In the genomic region with DNA sequence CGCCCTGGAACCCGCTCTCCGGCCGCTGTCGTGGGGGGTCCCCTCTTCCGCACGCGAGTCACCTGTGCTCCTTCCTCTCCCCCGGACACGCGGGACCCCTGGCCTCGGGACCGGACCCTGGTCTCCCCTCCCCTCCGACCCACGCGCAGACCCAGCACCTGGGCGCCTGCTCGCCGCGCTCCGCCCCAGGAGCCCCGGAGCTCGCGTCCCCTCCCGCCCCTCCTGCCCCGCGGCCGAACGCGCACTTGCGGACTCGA, we compare ENCODE assay signal across 8 cellular contexts. TPM values are rescaled to one million over a fixed set of nuclear protein-coding genes. Genes with fewer than 3 reads are reported as not detected.
DNase-seq lines count a peak whose midpoint lies in the region; ATAC-seq and TF ChIP-seq lines count a peak whose summit lies in the region.

No MANE protein-coding gene starts in this region.

- H3K4me2 ChIP-seq in mesenchymal stem cell (ENCODE audit: low read length, poor library complexity, severe bottlenecking): peak overlapping the region; percentile 99

- WGBS in mesenchymal stem cell: 6% methylated on average over 28 of the region's 32 CpGs
- 0% methylated on average over 10 of the region's 32 CpGs; no CpG with 5 or more reads in 1 of the 2 donors for WGBS in transverse colon (ENCODE audit: low coverage in 1 of 2), 2 donors

- H3K27ac Mint-ChIP-seq in MCF 10A (ENCODE audit: low read depth, unreplicated experiment): no peak overlapping the region
- no peak overlapping the region for H3K27ac Mint-ChIP-seq in T-helper 2 cell treated with Interferon-gamma antibody and Interleukin-4, amounts not matched to agents 5 μg/mL and 100 μg/mL, for 36 hours

- H2BK120ac ChIP-seq in mesenchymal stem cell (ENCODE audit: low read depth, low read length): no peak overlapping the region

- no peak overlapping the region for H4K8ac ChIP-seq in mesenchymal stem cell (ENCODE audit: low read length)

- H3K4me1 ChIP-seq in mesenchymal stem cell (ENCODE audit: control insufficient read depth, insufficient read depth, low read depth, low read length) (peaks cover 24% of the 10 kb centered on the region), transverse colon (peaks cover 10 to 34% (median 30%) of the 10 kb centered on the region in 4 donors)

- no peak overlapping the region for H3K23ac ChIP-seq in mesenchymal stem cell (ENCODE audit: low read length in 2 of 2)

- TF ChIP-seq EP300 in transverse colon (IDR thresholded peaks at IDR 0.05; ENCODE audit: low read depth): no peak

- in situ Hi-C loops in transverse colon (cut with MboI; ENCODE audit: low pct_ligation_motif_present in 1 of 4, low pct_unique_long_range_greater_than_20kb in 1 of 4, low sequenced_read_pairs in 3 of 4): no loop called here

- H3K9ac ChIP-seq in mesenchymal stem cell (ENCODE audit: low read length): peak overlapping the region; percentile 49

- peaks cover 15% of the 10 kb centered on the region for H3K79me1 ChIP-seq in mesenchymal stem cell (replicated peaks; ENCODE audit: low read length, poor library complexity, severe bottlenecking)

- POLR2A ChIA-PET in MCF 10A (lab: Yijun Ruan, JAX): interaction anchor here (0.5 to 2.5 kb wide), 4 partner anchors 11 to 427 kb away, joined by 3 to 11 read pairs (median 4); partner anchors contain the start of gene FN3KRP

- H2BK5ac ChIP-seq in mesenchymal stem cell (ENCODE audit: low read depth, low read length, poor library complexity, severe bottlenecking): no peak overlapping the region

- no peak for TF ChIP-seq POLR2A in transverse colon (IDR thresholded peaks at IDR 0.05)

- H3K18ac ChIP-seq in mesenchymal stem cell (ENCODE audit: low read depth in 1 of 2, low read length in 2 of 2): peak overlapping the region in 1 of 2 experiments; percentile 49

- H2AFZ ChIP-seq in mesenchymal stem cell (ENCODE audit: low read depth, low read length): no peak overlapping the region

- H3K27me3 ChIP-seq in mesenchymal stem cell (ENCODE audit: control insufficient read depth in 1 of 2, insufficient read depth in 1 of 2, low read length in 2 of 2) (peaks cover 0 to 6% of the 10 kb centered on the region in 2 experiments), transverse colon (no peaks in the 10 kb centered on the region)

- H3K36me3 ChIP-seq in mesenchymal stem cell (ENCODE audit: control insufficient read depth in 1 of 2, insufficient read depth in 2 of 2, low read depth in 1 of 2, low read length in 2 of 2): peaks cover 0 to 10% of the 10 kb centered on the region in 2 experiments
- H3K36me3 ChIP-seq in transverse colon: no peaks in the 10 kb centered on the region

- intact Hi-C loops in MCF 10A (cut with micrococcal nuclease) (loop anchor here (5.0 kb wide), 1 partner anchor 50 kb away; the partner anchor contains the start of gene WDR45B), transverse colon (cut with DNase I; ENCODE audit: low total_unique reads) (no loop called here)

- CTCF ChIA-PET in MCF 10A (lab: Yijun Ruan, JAX): interaction anchor here (0.7 kb wide), 1 partner anchor 78 kb away, joined by 3 read pairs; no protein-coding TSS in a partner anchor

- no peak overlapping the region for H2BK15ac ChIP-seq in mesenchymal stem cell (ENCODE audit: low read depth, poor library complexity, severe bottlenecking)

- H3K14ac ChIP-seq in mesenchymal stem cell (ENCODE audit: low read length in 2 of 2): no peak overlapping the region

- ATAC-seq in activated T-cell treated with anti-CD3 and anti-CD28 coated beads, Interleukin-2, amount 50 U/mL, for 4 hours: no peak
- no peak for ATAC-seq in GM19463 (IDR thresholded peaks at IDR 0.05; ENCODE audit: unreplicated experiment)

- no peak for DNase-seq in activated T-cell treated with anti-CD3 and anti-CD28 coated beads, Interleukin-2, amount 50 U/mL, for 4 hours
- no peak for DNase-seq in activated T-cell treated with anti-CD3 and anti-CD28 coated beads, Interleukin-2, amount 50 U/mL, for 1 hour
- DNase-seq in MCF 10A (ENCODE audit: unreplicated experiment): no peak
- DNase-seq in mesenchymal stem cell: no peak
- no peak for DNase-seq in transverse colon
- no peak for DNase-seq in T-helper 2 cell treated with Interferon-gamma antibody and Interleukin-4, amounts not matched to agents 5 μg/mL and 100 μg/mL, for 36 hours (ENCODE audit: low spot score)
- no peak for DNase-seq in DMS 273 treated with DMSO at 0.1 percent for 48 hours (lab: John Stamatoyannopoulos, UW)

- no TSS peak for BruUV-seq in MCF 10A (replicated peaks; lab: Mats Ljungman, UMichigan)

- H3K4me3 ChIP-seq in mesenchymal stem cell (ENCODE audit: insufficient read depth in 1 of 2, low read depth in 1 of 2, low read length in 2 of 2) (peak overlapping the region; percentile 72 to 83), transverse colon (peak overlapping the region; percentile 63 to 95 (median 76))

- no peak overlapping the region for H3K4ac ChIP-seq in mesenchymal stem cell (ENCODE audit: low read depth in 1 of 2, low read length in 2 of 2)

- peak overlapping the region; percentile 62 for H3K4me3 Mint-ChIP-seq in activated T-cell treated with anti-CD3 and anti-CD28 coated beads, Interleukin-2, amount 50 U/mL, for 4 hours
- peak overlapping the region; percentile 76 for H3K4me3 Mint-ChIP-seq in MCF 10A (ENCODE audit: unreplicated experiment)
- no peak overlapping the region for H3K4me3 Mint-ChIP-seq in T-helper 2 cell treated with Interferon-gamma antibody and Interleukin-4, amounts not matched to agents 5 μg/mL and 100 μg/mL, for 36 hours

- H3K4me1 Mint-ChIP-seq in activated T-cell treated with anti-CD3 and anti-CD28 coated beads, Interleukin-2, amount 50 U/mL, for 4 hours (ENCODE audit: low read depth): peaks cover 11% of the 10 kb centered on the region
- H3K4me1 Mint-ChIP-seq in MCF 10A (ENCODE audit: insufficient read depth, unreplicated experiment): no peaks in the 10 kb centered on the region
- H3K4me1 Mint-ChIP-seq in T-helper 2 cell treated with Interferon-gamma antibody and Interleukin-4, amounts not matched to agents 5 μg/mL and 100 μg/mL, for 36 hours (ENCODE audit: low read depth): peaks cover 2% of the 10 kb centered on the region

- H3K27ac ChIP-seq in mesenchymal stem cell (ENCODE audit: low read length, poor library complexity, severe bottlenecking): no peak overlapping the region
- H3K27ac ChIP-seq in transverse colon: peak overlapping the region; percentile 72 to 89 (median 80)

- no peak overlapping the region for H2AK5ac ChIP-seq in mesenchymal stem cell (ENCODE audit: low read length, severe bottlenecking)

- peaks cover 11% of the 10 kb centered on the region for H3K9me3 ChIP-seq in mesenchymal stem cell (ENCODE audit: control insufficient read depth, low read length)
- peaks cover 0 to 6% of the 10 kb centered on the region in 2 donors for H3K9me3 ChIP-seq in transverse colon

- no peak for TF ChIP-seq CTCF in MCF 10A (IDR thresholded peaks at IDR 0.05; ENCODE audit: unreplicated experiment)
- no peak for TF ChIP-seq CTCF in transverse colon (IDR thresholded peaks at IDR 0.05)

- no peak overlapping the region for H4K91ac ChIP-seq in mesenchymal stem cell (ENCODE audit: low read length)

- H3K36me3 Mint-ChIP-seq in activated T-cell treated with anti-CD3 and anti-CD28 coated beads, Interleukin-2, amount 50 U/mL, for 4 hours (ENCODE audit: insufficient read depth): peaks cover 5% of the 10 kb centered on the region
- peaks cover 19% of the 10 kb centered on the region for H3K36me3 Mint-ChIP-seq in MCF 10A (ENCODE audit: insufficient read depth, unreplicated experiment)
- peaks cover 6% of the 10 kb centered on the region for H3K36me3 Mint-ChIP-seq in T-helper 2 cell treated with Interferon-gamma antibody and Interleukin-4, amounts not matched to agents 5 μg/mL and 100 μg/mL, for 36 hours (ENCODE audit: low read depth)

- H2BK12ac ChIP-seq in mesenchymal stem cell (ENCODE audit: low read length in 2 of 2): no peak overlapping the region

- H3K27me3 Mint-ChIP-seq in activated T-cell treated with anti-CD3 and anti-CD28 coated beads, Interleukin-2, amount 50 U/mL, for 4 hours (ENCODE audit: low read depth): no peaks in the 10 kb centered on the region
- no peaks in the 10 kb centered on the region for H3K27me3 Mint-ChIP-seq in MCF 10A (ENCODE audit: insufficient read depth, unreplicated experiment)
- peaks cover 10% of the 10 kb centered on the region for H3K27me3 Mint-ChIP-seq in T-helper 2 cell treated with Interferon-gamma antibody and Interleukin-4, amounts not matched to agents 5 μg/mL and 100 μg/mL, for 36 hours (ENCODE audit: low read depth)

- H3K9me3 Mint-ChIP-seq in activated T-cell treated with anti-CD3 and anti-CD28 coated beads, Interleukin-2, amount 50 U/mL, for 4 hours: peaks cover 7% of the 10 kb centered on the region
- peaks cover 9% of the 10 kb centered on the region for H3K9me3 Mint-ChIP-seq in MCF 10A (ENCODE audit: unreplicated experiment)
- H3K9me3 Mint-ChIP-seq in T-helper 2 cell treated with Interferon-gamma antibody and Interleukin-4, amounts not matched to agents 5 μg/mL and 100 μg/mL, for 36 hours: peaks cover 17% of the 10 kb centered on the region

RNA-seq across cellular contexts. Expression of gene RAB40B, which starts 0.8 kb away (rescaled TPM):
- total RNA-seq in activated T-cell treated with anti-CD3 and anti-CD28 coated beads, Interleukin-2, amount 50 U/mL, for 4 hours: 1 to 10 TPM; 3.8 to 4.8 (median 4.1) TPM
- total RNA-seq in MCF 10A (2022): 5.9 and 6.3 TPM in 2 replicates
- polyA plus RNA-seq in mesenchymal stem cell (2013, experiment 1 of 2): 8.5 TPM
- polyA plus RNA-seq in mesenchymal stem cell (2013, experiment 2 of 2): 7.7 TPM
- total RNA-seq in transverse colon: 10 to 100 TPM; 26.5 to 83.0 (median 59.6) TPM

RNA-seq across cellular contexts. Expression of gene FN3KRP, which starts 18.8 kb away (rescaled TPM):
- total RNA-seq in activated T-cell treated with anti-CD3 and anti-CD28 coated beads, Interleukin-2, amount 50 U/mL, for 4 hours: 10 to 100 TPM; 34.9 to 43.8 (median 36.0) TPM
- total RNA-seq in MCF 10A (2022) (21.5 and 24.4 TPM in 2 replicates), transverse colon (10 to 100 TPM; 16.3 to 39.6 (median 26.8) TPM)
- 13.0 TPM for polyA plus RNA-seq in mesenchymal stem cell (2013, experiment 1 of 2)
- polyA plus RNA-seq in mesenchymal stem cell (2013, experiment 2 of 2): 12.8 TPM

RNA-seq across cellular contexts. Expression of gene FN3K, which starts 37.7 kb away (rescaled TPM):
- 1 to 10 TPM in 2 of 3 donors, under 1 TPM in 1; 0.79 to 1.3 (median 1.0) TPM for total RNA-seq in activated T-cell treated with anti-CD3 and anti-CD28 coated beads, Interleukin-2, amount 50 U/mL, for 4 hours
- 1.3 and 4.0 TPM in 2 replicates for total RNA-seq in MCF 10A (2022)
- polyA plus RNA-seq in mesenchymal stem cell (2013, experiment 1 of 2): 5.0 TPM
- 5.7 TPM for polyA plus RNA-seq in mesenchymal stem cell (2013, experiment 2 of 2)
- 10 to 100 TPM; 11.2 to 33.0 (median 26.2) TPM for total RNA-seq in transverse colon

RNA-seq across cellular contexts. Expression of gene WDR45B, which starts 49.5 kb away (rescaled TPM):
- total RNA-seq in activated T-cell treated with anti-CD3 and anti-CD28 coated beads, Interleukin-2, amount 50 U/mL, for 4 hours: 10 to 100 TPM; 47.1 to 52.5 (median 47.4) TPM
- total RNA-seq in MCF 10A (2022): 87.3 and 88.3 TPM in 2 replicates
- 65.7 TPM for polyA plus RNA-seq in mesenchymal stem cell (2013, experiment 1 of 2)
- 65.3 TPM for polyA plus RNA-seq in mesenchymal stem cell (2013, experiment 2 of 2)
- total RNA-seq in transverse colon: 100 to 1,000 TPM in 1 of 4 donors, 10 to 100 TPM in 3; 68.1 to 108 (median 83.6) TPM

RNA-seq across cellular contexts. Expression of gene TBCD, which starts 54.1 kb away (rescaled TPM):
- 10 to 100 TPM; 63.5 to 76.7 (median 66.1) TPM for total RNA-seq in activated T-cell treated with anti-CD3 and anti-CD28 coated beads, Interleukin-2, amount 50 U/mL, for 4 hours
- 66.8 and 76.2 TPM in 2 replicates for total RNA-seq in MCF 10A (2022)
- 21.3 TPM for polyA plus RNA-seq in mesenchymal stem cell (2013, experiment 1 of 2)
- polyA plus RNA-seq in mesenchymal stem cell (2013, experiment 2 of 2): 19.9 TPM
- total RNA-seq in transverse colon: 100 to 1,000 TPM in 1 of 4 donors, 10 to 100 TPM in 3; 38.6 to 104 (median 39.8) TPM
